Comparison of ENCODE assay signal across 1 cellular context in the genomic region with DNA sequence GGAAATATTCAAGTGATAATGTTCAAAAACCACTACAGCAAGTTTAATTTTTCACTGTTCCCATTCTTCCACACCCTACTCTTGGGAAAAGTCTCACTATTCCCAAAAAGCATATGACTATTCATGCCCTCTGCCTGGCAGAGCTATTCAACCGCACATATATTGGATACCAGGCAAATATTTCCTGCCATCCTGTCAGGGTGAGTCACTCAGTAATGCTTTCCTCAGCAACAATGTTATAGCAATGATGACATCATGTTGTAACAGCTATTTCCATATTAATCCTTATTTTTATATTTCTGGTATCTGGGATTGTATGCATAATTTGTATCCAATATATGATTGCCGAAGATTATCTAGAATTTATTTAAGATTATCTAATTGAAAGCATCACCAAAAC.
TF ChIP-seq lines count a peak whose summit lies in the region.

No MANE protein-coding gene starts in this region.

TF ChIP-seq in WTC11, 78 proteins besides CTCF, POLR2A, EP300 and RAD21 (continued from another document):
- no peak for TF ChIP-seq ZNF281 (CRISPR knock-in tag; IDR thresholded peaks at IDR 0.05)
- no peak for TF ChIP-seq ZNF671 (CRISPR knock-in tag; IDR thresholded peaks at IDR 0.05)
- TF ChIP-seq PRRX2 (CRISPR knock-in tag; IDR thresholded peaks at IDR 0.05) = no peak
- TF ChIP-seq ZBTB21 (CRISPR knock-in tag; IDR thresholded peaks at IDR 0.05; ENCODE audit: borderline replicate concordance) = no peak
- TF ChIP-seq ZNF121 (CRISPR knock-in tag; IDR thresholded peaks at IDR 0.05) = no peak
- no peak for TF ChIP-seq AFF4 (CRISPR knock-in tag; IDR thresholded peaks at IDR 0.05; ENCODE audit: borderline replicate concordance)
- no peak for TF ChIP-seq ZSCAN18 (CRISPR knock-in tag; IDR thresholded peaks at IDR 0.05)
- no peak for TF ChIP-seq GTF2I (CRISPR knock-in tag; conservative IDR thresholded peaks at IDR 0.05)
- no peak for TF ChIP-seq SP1 (CRISPR knock-in tag; conservative IDR thresholded peaks at IDR 0.05)
- TF ChIP-seq, protein P1, sequence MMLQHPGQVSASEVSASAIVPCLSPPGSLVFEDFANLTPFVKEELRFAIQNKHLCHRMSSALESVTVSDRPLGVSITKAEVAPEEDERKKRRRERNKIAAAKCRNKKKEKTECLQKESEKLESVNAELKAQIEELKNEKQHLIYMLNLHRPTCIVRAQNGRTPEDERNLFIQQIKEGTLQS (CRISPR knock-in tag; conservative IDR thresholded peaks at IDR 0.05) = no peak
- TF ChIP-seq, protein P2, sequence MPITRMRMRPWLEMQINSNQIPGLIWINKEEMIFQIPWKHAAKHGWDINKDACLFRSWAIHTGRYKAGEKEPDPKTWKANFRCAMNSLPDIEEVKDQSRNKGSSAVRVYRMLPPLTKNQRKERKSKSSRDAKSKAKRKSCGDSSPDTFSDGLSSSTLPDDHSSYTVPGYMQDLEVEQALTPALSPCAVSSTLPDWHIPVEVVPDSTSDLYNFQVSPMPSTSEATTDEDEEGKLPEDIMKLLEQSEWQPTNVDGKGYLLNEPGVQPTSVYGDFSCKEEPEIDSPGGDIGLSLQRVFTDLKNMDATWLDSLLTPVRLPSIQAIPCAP (CRISPR knock-in tag; IDR thresholded peaks at IDR 0.05) = no peak
- no peak for TF ChIP-seq TP53 (CRISPR knock-in tag; IDR thresholded peaks at IDR 0.05)
- TF ChIP-seq, protein P3, sequence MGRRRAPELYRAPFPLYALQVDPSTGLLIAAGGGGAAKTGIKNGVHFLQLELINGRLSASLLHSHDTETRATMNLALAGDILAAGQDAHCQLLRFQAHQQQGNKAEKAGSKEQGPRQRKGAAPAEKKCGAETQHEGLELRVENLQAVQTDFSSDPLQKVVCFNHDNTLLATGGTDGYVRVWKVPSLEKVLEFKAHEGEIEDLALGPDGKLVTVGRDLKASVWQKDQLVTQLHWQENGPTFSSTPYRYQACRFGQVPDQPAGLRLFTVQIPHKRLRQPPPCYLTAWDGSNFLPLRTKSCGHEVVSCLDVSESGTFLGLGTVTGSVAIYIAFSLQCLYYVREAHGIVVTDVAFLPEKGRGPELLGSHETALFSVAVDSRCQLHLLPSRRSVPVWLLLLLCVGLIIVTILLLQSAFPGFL (CRISPR knock-in tag; IDR thresholded peaks at IDR 0.05; ENCODE audit: borderline replicate concordance) = no peak
